In genomic region chr16:67805718-67806427, GRCh38 we compare ENCODE assay signal across 8 cellular contexts. TPM values are rescaled to one million over a fixed set of nuclear protein-coding genes. Genes with fewer than 3 reads are reported as not detected.
DNase-seq lines count a peak whose midpoint lies in the region; ATAC-seq and TF ChIP-seq lines count a peak whose summit lies in the region.

No MANE protein-coding gene starts in this region.

- peak overlapping the region; percentile 88 for H3K4me3 Mint-ChIP-seq in T-helper 17 cell
- H3K4me3 Mint-ChIP-seq in progenitor cell of endocrine pancreas (ENCODE audit: low read depth): peak overlapping the region; percentile 94

- H3K9me3 Mint-ChIP-seq in progenitor cell of endocrine pancreas (ENCODE audit: low read depth): no peaks in the 10 kb centered on the region

- no peak for TF ChIP-seq CTCF in foreskin keratinocyte (conservative IDR thresholded peaks at IDR 0.05)
- no peak for TF ChIP-seq CTCF in progenitor cell of endocrine pancreas (IDR thresholded peaks at IDR 0.05; ENCODE audit: unreplicated experiment)

- no peaks in the 10 kb centered on the region for H3K27me3 Mint-ChIP-seq in T-helper 17 cell
- no peaks in the 10 kb centered on the region for H3K27me3 Mint-ChIP-seq in progenitor cell of endocrine pancreas

- ATAC-seq in GM21576 (IDR thresholded peaks at IDR 0.05; ENCODE audit: unreplicated experiment) (peak; percentile 1), T-helper 17 cell (no peak), foreskin keratinocyte (peak; percentile 5), HG03139 (IDR thresholded peaks at IDR 0.05; ENCODE audit: unreplicated experiment) (no peak)

- H3K36me3 ChIP-seq in BLaER1: peaks cover 38% of the 10 kb centered on the region

- H3K9me3 ChIP-seq in BLaER1 (no peaks in the 10 kb centered on the region), T-helper 17 cell (ENCODE audit: control insufficient read depth, low read length, poor library complexity, severe bottlenecking) (no peaks in the 10 kb centered on the region)

- H3K4me1 Mint-ChIP-seq in T-helper 17 cell (peaks cover 36% of the 10 kb centered on the region), progenitor cell of endocrine pancreas (ENCODE audit: low read depth) (peaks cover 13% of the 10 kb centered on the region)

- H3K36me3 Mint-ChIP-seq in T-helper 17 cell (ENCODE audit: low read depth): no peaks in the 10 kb centered on the region
- H3K36me3 Mint-ChIP-seq in progenitor cell of endocrine pancreas (ENCODE audit: insufficient read depth): peaks cover 6% of the 10 kb centered on the region

- H3K27ac ChIP-seq in BLaER1: peak overlapping the region; percentile 90
- H3K27ac ChIP-seq in foreskin keratinocyte: no peak overlapping the region

- peak overlapping the region; percentile 91 for H3K4me2 ChIP-seq in BLaER1

- H3K4me1 ChIP-seq in BLaER1: peaks cover 58% of the 10 kb centered on the region
- no peaks in the 10 kb centered on the region for H3K4me1 ChIP-seq in foreskin keratinocyte

- H4K20me1 ChIP-seq in BLaER1: peaks cover 27% of the 10 kb centered on the region

- H3K27ac Mint-ChIP-seq in T-helper 17 cell (peak overlapping the region; percentile 87), progenitor cell of endocrine pancreas (peak overlapping the region; percentile 96)

- H3K9ac ChIP-seq in BLaER1: peak overlapping the region; percentile 96

- no peaks in the 10 kb centered on the region for H3K27me3 ChIP-seq in BLaER1
- H3K27me3 ChIP-seq in foreskin keratinocyte: no peaks in the 10 kb centered on the region

- DNase-seq in T-helper 17 cell (no peak), foreskin keratinocyte (no peak), progenitor cell of endocrine pancreas (ENCODE audit: low spot score, unreplicated experiment) (no peak), GM19240 (ENCODE audit: insufficient read length, low spot score) (no peak), NCI-H128 (lab: John Stamatoyannopoulos, UW; ENCODE audit: unreplicated experiment) (no peak)

- H3K4me3 ChIP-seq in BLaER1: peak overlapping the region; percentile 92

RNA-seq across cellular contexts. Expression of gene RANBP10, which starts 0.5 kb away (rescaled TPM):
- 10 to 100 TPM; 29.8 to 30.4 TPM for total RNA-seq in T-helper 17 cell
- 8.6 and 8.9 TPM in 2 replicates for total RNA-seq in foreskin keratinocyte
- polyA plus RNA-seq in foreskin keratinocyte: 4.9 and 5.3 TPM in 2 replicates
- 33.5 and 34.1 TPM in 2 replicates for total RNA-seq in progenitor cell of endocrine pancreas

RNA-seq across cellular contexts. Expression of gene TSNAXIP1, which starts 0.8 kb away (rescaled TPM):
- total RNA-seq in T-helper 17 cell (under 1 TPM; 0.62 to 0.63 TPM), foreskin keratinocyte (0.35 and 0.65 TPM in 2 replicates), progenitor cell of endocrine pancreas (12.3 and 14.5 TPM in 2 replicates)
- 0.29 and 0.49 TPM in 2 replicates for polyA plus RNA-seq in foreskin keratinocyte

RNA-seq across cellular contexts. Expression of gene THAP11, which starts 36.2 kb away (rescaled TPM):
- total RNA-seq in T-helper 17 cell: 10 to 100 TPM; 31.2 to 33.1 TPM
- total RNA-seq in foreskin keratinocyte: 23.6 and 28.1 TPM in 2 replicates
- 25.9 and 32.1 TPM in 2 replicates for polyA plus RNA-seq in foreskin keratinocyte
- total RNA-seq in progenitor cell of endocrine pancreas: 28.6 and 32.0 TPM in 2 replicates

RNA-seq across cellular contexts. Expression of gene NUTF2, which starts 40.9 kb away (rescaled TPM):
- total RNA-seq in T-helper 17 cell: 10 to 100 TPM; 46.6 to 66.8 TPM
- 218 and 225 TPM in 2 replicates for total RNA-seq in foreskin keratinocyte
- 257 and 263 TPM in 2 replicates for polyA plus RNA-seq in foreskin keratinocyte
- total RNA-seq in progenitor cell of endocrine pancreas: 167 and 177 TPM in 2 replicates

RNA-seq across cellular contexts. Expression of gene CENPT, which starts 41.6 kb away (rescaled TPM):
- total RNA-seq in T-helper 17 cell: 10 to 100 TPM; 75.3 to 77.0 TPM
- total RNA-seq in foreskin keratinocyte: 30.5 and 36.1 TPM in 2 replicates
- 36.7 and 37.5 TPM in 2 replicates for polyA plus RNA-seq in foreskin keratinocyte
- total RNA-seq in progenitor cell of endocrine pancreas: 76.2 and 80.6 TPM in 2 replicates

Comparison
In these comparisons a context has a peak if more than half of its experiments do, and no peak if none do; other contexts are left out.
1. ATAC-seq: peak in GM21576 (single experiment) and foreskin keratinocyte (single experiment); none in T-helper 17 cell (single experiment) and HG03139 (single experiment).